8 cellular contexts compared by ENCODE assay signal in the genomic region with DNA sequence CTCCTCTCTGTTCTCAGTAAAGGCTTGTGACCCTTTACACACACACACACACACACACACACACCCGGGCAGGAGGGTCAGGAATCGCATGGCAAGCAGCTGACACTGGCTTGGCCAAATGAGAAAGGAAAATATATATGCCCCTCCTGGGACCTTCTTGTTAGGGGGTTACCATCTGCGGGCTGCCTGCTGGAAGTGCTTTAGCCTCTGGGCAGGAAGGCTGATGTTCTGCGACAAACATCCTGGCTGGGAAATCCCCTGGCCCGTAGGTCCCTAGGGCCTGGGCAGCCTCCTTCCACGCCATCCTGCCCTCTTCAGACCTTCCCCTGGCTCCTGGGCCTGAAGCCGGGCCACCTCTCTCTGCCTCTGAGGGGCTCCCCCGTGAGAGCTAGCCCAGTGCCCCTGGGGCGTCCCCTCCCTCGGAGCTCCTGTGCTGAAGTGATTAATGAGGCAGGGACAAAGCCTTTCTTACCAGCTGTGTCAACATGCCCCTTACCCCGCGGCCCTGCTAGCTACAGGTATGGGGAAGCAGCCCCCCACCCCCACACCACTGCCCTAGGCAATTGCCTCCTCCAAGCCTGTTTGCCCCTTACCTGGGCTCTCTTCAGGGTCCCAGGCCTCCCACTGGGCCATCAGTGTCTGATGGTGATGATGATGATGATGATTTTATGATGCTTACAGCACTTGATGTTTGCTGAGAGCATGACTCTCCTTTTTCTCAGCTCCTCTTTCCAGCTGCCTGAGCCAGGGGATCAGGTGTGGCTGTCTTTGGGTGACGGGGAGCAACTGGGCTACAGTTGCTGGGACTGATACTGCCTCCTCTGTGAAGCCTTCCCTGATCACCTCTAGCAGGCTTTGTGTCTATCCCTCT. TPM values are rescaled to one million over a fixed set of nuclear protein-coding genes. Genes with fewer than 3 reads are reported as not detected.
DNase-seq lines count a peak whose midpoint lies in the region; ATAC-seq and TF ChIP-seq lines count a peak whose summit lies in the region.

No MANE protein-coding gene starts in this region.

- H3K4me3 ChIP-seq in CD4-positive, alpha-beta memory T cell (ENCODE audit: low read length in 2 of 2), result no peak overlapping the region
- H3K4me3 ChIP-seq in right lobe of liver, result no peak overlapping the region

- intact Hi-C loops in CD4-positive, alpha-beta memory T cell (cut with micrococcal nuclease), result no loop called here
- intact Hi-C loops in right lobe of liver (cut with DNase I), result loop anchor here in 1 of 2 donors (10.0 kb wide), 1 partner anchor 176 kb away; the partner anchor contains the start of gene SOST

- peaks cover 11 to 28% (median 15%) of the 10 kb centered on the region in 4 donors for H3K4me1 Mint-ChIP-seq in CD4-positive, alpha-beta memory T cell

- peak overlapping the region in 4 of 8 donors; percentile 19 to 60 (median 34) for H3K4me3 Mint-ChIP-seq in CD4-positive, alpha-beta memory T cell

- TF ChIP-seq CTCF in right lobe of liver (IDR thresholded peaks at IDR 0.05) (no peak), omental fat pad (IDR thresholded peaks at IDR 0.05) (no peak)

- DNase-seq in CD4-positive, alpha-beta memory T cell, result peak; percentile 9 to 44 (median 11)
- DNase-seq in NCI-H524 treated with DMSO at 0.1 percent for 48 hours (lab: John Stamatoyannopoulos, UW) (peak; percentile 60), right lobe of liver (peak in 1 of 3 donors; percentile 35), omental fat pad (ENCODE audit: low spot score) (no peak), substantia nigra (lab: John Stamatoyannopoulos, UW) (no peak), left lobe of liver (ENCODE audit: low spot score) (no peak)
- DNase-seq in activated naive CD4-positive, alpha-beta T cell treated with anti-CD3 and anti-CD28 coated beads, Interleukin-2, amount 50 U/mL, for 16 hours, result peak; percentile 11

- H3K4me1 ChIP-seq in CD4-positive, alpha-beta memory T cell (ENCODE audit: insufficient read depth, low read length), result peaks cover 17% of the 10 kb centered on the region
- H3K4me1 ChIP-seq in right lobe of liver, result no peaks in the 10 kb centered on the region

- H3K27me3 ChIP-seq in CD4-positive, alpha-beta memory T cell (ENCODE audit: insufficient read depth, low read length), result no peaks in the 10 kb centered on the region
- H3K27me3 ChIP-seq in right lobe of liver, result no peaks in the 10 kb centered on the region

- H3K36me3 Mint-ChIP-seq in CD4-positive, alpha-beta memory T cell, result no peaks in the 10 kb centered on the region

- 30% methylated on average over 7 of the region's 13 CpGs for WGBS in right lobe of liver (ENCODE audit: insufficient coverage, low coverage, low lambda C conversion rate, missing lambda C conversion rate)

- no peak for TF ChIP-seq POLR2A in right lobe of liver (IDR thresholded peaks at IDR 0.05)

- POLR2A ChIA-PET in CD4-positive, alpha-beta memory T cell (lab: Charles Lee; ENCODE audit: partially characterized antibody), result interaction anchor here (0.9 to 1.3 kb wide), 2 partner anchors 95 to 191 kb away, joined by 3 read pairs; no protein-coding TSS in a partner anchor

- H3K9me3 Mint-ChIP-seq in CD4-positive, alpha-beta memory T cell, result no peaks in the 10 kb centered on the region

- no peaks in the 10 kb centered on the region for H3K9me3 ChIP-seq in CD4-positive, alpha-beta memory T cell (ENCODE audit: control insufficient read depth in 1 of 2, low read length in 2 of 2)
- no peaks in the 10 kb centered on the region for H3K9me3 ChIP-seq in right lobe of liver

- CTCF ChIA-PET in CD4-positive, alpha-beta memory T cell (lab: Charles Lee; ENCODE audit: partially characterized antibody), result interaction anchor here (0.7 to 7.4 kb wide), 6 partner anchors 12 to 186 kb away, joined by 3 to 51 read pairs (median 6); no protein-coding TSS in a partner anchor

- H3K27ac Mint-ChIP-seq in CD4-positive, alpha-beta memory T cell, result peak overlapping the region in 6 of 7 donors; percentile 26 to 84 (median 60)

- H3K27ac ChIP-seq in CD4-positive, alpha-beta memory T cell (ENCODE audit: low read depth, low read length), result no peak overlapping the region
- no peak overlapping the region for H3K27ac ChIP-seq in right lobe of liver
- H3K27ac ChIP-seq in substantia nigra (ENCODE audit: low read depth, low read length, poor library complexity, severe bottlenecking), result no peak overlapping the region

- H3K36me3 ChIP-seq in CD4-positive, alpha-beta memory T cell (ENCODE audit: insufficient read depth, low read length), result no peaks in the 10 kb centered on the region
- H3K36me3 ChIP-seq in right lobe of liver, result no peaks in the 10 kb centered on the region

- H3K27me3 Mint-ChIP-seq in CD4-positive, alpha-beta memory T cell, result peaks cover 0 to 2% of the 10 kb centered on the region in 2 donors

- peak; percentile 56 for ATAC-seq in GM21576 (IDR thresholded peaks at IDR 0.05; ENCODE audit: unreplicated experiment)
- ATAC-seq in right lobe of liver, result peak; percentile 33 to 63 (median 51)
- no peak for ATAC-seq in omental fat pad (ENCODE audit: low FRiP score)
- no peak for ATAC-seq in left lobe of liver

RNA-seq across cellular contexts. Expression of gene ETV4, which starts 32.8 kb away (rescaled TPM):
- not detected for total RNA-seq in CD4-positive, alpha-beta memory T cell
- not detected for polyA plus RNA-seq in CD4-positive, alpha-beta memory T cell
- 1 to 10 TPM in 1 of 6 experiments, under 1 TPM in 4, not detected in 1; 0.42 to 1.4 (median 0.80) TPM for total RNA-seq in right lobe of liver
- 1 to 10 TPM in 1 of 4 donors, under 1 TPM in 1, not detected in 2; 0.37 to 1.3 TPM for total RNA-seq in omental fat pad
- total RNA-seq in left lobe of liver, result 0.65 TPM

Comparison
In these comparisons a context has a peak if more than half of its experiments do, and no peak if none do; other contexts are left out.
1. DNase-seq: peak in CD4-positive, alpha-beta memory T cell (5 of 5), NCI-H524 treated with DMSO at 0.1 percent for 48 hours (single experiment) and activated naive CD4-positive, alpha-beta T cell treated with anti-CD3 and anti-CD28 coated beads, Interleukin-2, amount 50 U/mL, for 16 hours (single experiment); none in omental fat pad (single experiment), substantia nigra (0 of 49) and left lobe of liver (single experiment).
2. ATAC-seq: peak in GM21576 (single experiment) and right lobe of liver (4 of 4); none in omental fat pad (single experiment) and left lobe of liver (single experiment).